In genomic region chr4:23429497-23429896, GRCh38 we compare ENCODE assay signal across 31 cellular contexts.
DNase-seq lines count a peak whose midpoint lies in the region; ATAC-seq, FAIRE-seq and TF ChIP-seq lines count a peak whose summit lies in the region.
"Had no signal": no experiment of that assay in that cellular context is flagged by ENCODE, and none has a peak within 500 bp of the region (broad histone marks: within the 10 kb centered on the region; RNA-seq: fewer than 3 reads in every experiment).

No MANE protein-coding gene starts in this region.

- no peak overlapping the region for H3K4me2 ChIP-seq in K562 (ENCODE audit: insufficient read depth, low read length)
- H3K4me2 ChIP-seq: A549; BLaER1; BLaER1 treated with 17β-estradiol and CSF1 and Interleukin-3, amounts not matched to agents 10 nM and 100 nM had no signal

- no peak overlapping the region for H2AFZ ChIP-seq in K562 (ENCODE audit: low read depth, low read length)

- CTCF ChIA-PET in HEK293 (lab: Yijun Ruan, JAX) (no interaction called here), K562 (lab: Yijun Ruan, JAX; ENCODE audit: low intra/inter-chr PET ratio) (no interaction called here)

- TF ChIP-seq CTCF in HEK293 (tag by site-specific recombination; IDR thresholded peaks at IDR 0.05) (no peak), K562 (IDR thresholded peaks at IDR 0.05 in 2 of 3, conservative IDR thresholded peaks at IDR 0.05 in 1 of 3; ENCODE audit: insufficient read depth in 2 of 3, low read depth in 1 of 3, low read length in 3 of 3) (no peak)

- FAIRE-seq in K562 (lab: Jason Lieb, UNC) = no peak
- FAIRE-seq: A204.1, A549, D721Med had no signal

- intact Hi-C loops in K562 (cut with micrococcal nuclease) = no loop called here

- ATAC-seq in K562 = no peak
- ATAC-seq: A549; CD8-positive, alpha-beta T cell had no signal

- no peaks in the 10 kb centered on the region for H3K79me2 ChIP-seq in K562 (ENCODE audit: control insufficient read depth, insufficient read depth, low read length)

- no peak for TF ChIP-seq RAD21 in K562 (CRISPR knock-in tag; conservative IDR thresholded peaks at IDR 0.05 in 1 of 2, IDR thresholded peaks at IDR 0.05 in 1 of 2)

- in situ Hi-C loops in K562 (cut with MboI) = no loop called here

- no peaks in the 10 kb centered on the region for H3K9me3 ChIP-seq in HEK293 (ENCODE audit: control insufficient read depth, insufficient read depth, low read depth, low read length)
- no peaks in the 10 kb centered on the region for H3K9me3 ChIP-seq in K562 (replicated peaks; ENCODE audit: control insufficient read depth, insufficient read depth, low read depth, low read length)
- H3K9me3 ChIP-seq: A549; BE2C; BLaER1; BLaER1 treated with 17β-estradiol and CSF1 and Interleukin-3, amounts not matched to agents 10 nM and 100 nM; Caco-2 had no signal

- H3K36me3 ChIP-seq in HEK293 (ENCODE audit: control insufficient read depth in 2 of 2, insufficient read depth in 1 of 2, low read length in 2 of 2) (no peaks in the 10 kb centered on the region), K562 (ENCODE audit: control insufficient read depth, insufficient read depth, low read length) (no peaks in the 10 kb centered on the region)
- H3K36me3 ChIP-seq: BE2C; BLaER1; BLaER1 treated with 17β-estradiol and CSF1 and Interleukin-3, amounts not matched to agents 10 nM and 100 nM had no signal

- H3K4me3 ChIP-seq in HEK293 (ENCODE audit: low read depth, low read length) (no peak overlapping the region), K562 (no peak overlapping the region)
- H3K4me3 ChIP-seq: A549; BLaER1; BLaER1 treated with 17β-estradiol and CSF1 and Interleukin-3, amounts not matched to agents 10 nM and 100 nM had no signal

- no peaks in the 10 kb centered on the region for H3K9me1 ChIP-seq in K562 (ENCODE audit: control insufficient read depth, insufficient read depth, low read length)

- DNase-seq in K562 (ENCODE audit: extremely low read depth in 1 of 4, low spot score in 3 of 4) (no peak), NCI-H1417 (lab: John Stamatoyannopoulos, UW) (no peak), islet precursor cell (no peak)
- DNase-seq: 8988T; ACHN; AML-193; BE2C; C1 segment of cervical spinal cord; Caco-2; Calu3; CD4-positive, alpha-beta memory T cell; CD4-positive, alpha-beta T cell; CD4-positive, CD25-positive, alpha-beta regulatory T cell; CD8-positive, alpha-beta memory T cell; CD8-positive, alpha-beta T cell; COR-L47; DMS 273 treated with DMSO at 0.1 percent for 48 hours; DMS153; DMS53; DMS79; DMS79 treated with DMSO at 0.1 percent for 48 hours; DND-41; EL had no signal

- H3K4me1 ChIP-seq in HEK293 (ENCODE audit: control insufficient read depth, insufficient read depth, low read length) = no peaks in the 10 kb centered on the region
- no peaks in the 10 kb centered on the region for H3K4me1 ChIP-seq in K562 (replicated peaks in 1 of 2; ENCODE audit: control insufficient read depth in 2 of 2, insufficient read depth in 2 of 2, low read length in 2 of 2)
- H3K4me1 ChIP-seq: A549, BE2C, Caco-2 had no signal

- H3K27me3 ChIP-seq in K562 (ENCODE audit: control insufficient read depth in 2 of 2, insufficient read depth in 2 of 2, low read length in 2 of 2) = no peaks in the 10 kb centered on the region
- H3K27me3 ChIP-seq: BE2C; BLaER1; BLaER1 treated with 17β-estradiol and CSF1 and Interleukin-3, amounts not matched to agents 10 nM and 100 nM had no signal

- no peaks in the 10 kb centered on the region for H4K20me1 ChIP-seq in K562 (replicated peaks; ENCODE audit: control insufficient read depth, insufficient read depth, low read length)
- H4K20me1 ChIP-seq: BLaER1; BLaER1 treated with 17β-estradiol and CSF1 and Interleukin-3, amounts not matched to agents 10 nM and 100 nM had no signal

- no peak for TF ChIP-seq POLR2A in K562 (conservative IDR thresholded peaks at IDR 0.05)

- BruUV-seq in K562 (replicated peaks; lab: Mats Ljungman, UMichigan) = no TSS peak

- H3K9ac ChIP-seq in K562 (ENCODE audit: insufficient read depth in 1 of 2, low read depth in 2 of 2, low read length in 2 of 2) = no peak overlapping the region
- H3K9ac ChIP-seq: BLaER1; BLaER1 treated with 17β-estradiol and CSF1 and Interleukin-3, amounts not matched to agents 10 nM and 100 nM had no signal

- H3K27ac ChIP-seq in HEK293 (ENCODE audit: extremely low read depth, low read depth, low read length) (no peak overlapping the region), K562 (ENCODE audit: extremely low read depth, low read depth, low read length) (no peak overlapping the region)
- H3K27ac ChIP-seq: 22Rv1; A549; BLaER1; BLaER1 treated with 17β-estradiol and CSF1 and Interleukin-3, amounts not matched to agents 10 nM and 100 nM; C4-2B had no signal

- no peak for TF ChIP-seq EP300 in K562 (IDR thresholded peaks at IDR 0.05; ENCODE audit: low read length)

- POLR2A ChIA-PET in HEK293 (lab: Yijun Ruan, JAX) = no interaction called here
- POLR2A ChIA-PET in K562 (lab: Yijun Ruan, JAX) = no interaction called here

TF ChIP-seq in HEK293, 187 proteins besides CTCF, POLR2A, EP300 and RAD21:
- no peak for TF ChIP-seq ZFP3 (tag by site-specific recombination; IDR thresholded peaks at IDR 0.05; ENCODE audit: low read depth)
- peak; percentile 83 for TF ChIP-seq ZNF10 (tag by site-specific recombination; IDR thresholded peaks at IDR 0.05)

TF ChIP-seq in K562, 482 proteins besides CTCF, POLR2A, EP300 and RAD21:
- TF ChIP-seq ZNF134 (CRISPR knock-in tag; conservative IDR thresholded peaks at IDR 0.05) = peak; percentile 87
- TF ChIP-seq ZNF395 (CRISPR knock-in tag; IDR thresholded peaks at IDR 0.05) = no peak
- TF ChIP-seq ZNF12 (CRISPR knock-in tag; IDR thresholded peaks at IDR 0.05) = no peak
- TF ChIP-seq ZNF184 (CRISPR knock-in tag; IDR thresholded peaks at IDR 0.05) = no peak
- TF ChIP-seq ATF6 (CRISPR knock-in tag; IDR thresholded peaks at IDR 0.05) = no peak
TF ChIP-seq in K562: peak in this region for 1.
